1 cellular context compared by ENCODE assay signal in the genomic region with DNA sequence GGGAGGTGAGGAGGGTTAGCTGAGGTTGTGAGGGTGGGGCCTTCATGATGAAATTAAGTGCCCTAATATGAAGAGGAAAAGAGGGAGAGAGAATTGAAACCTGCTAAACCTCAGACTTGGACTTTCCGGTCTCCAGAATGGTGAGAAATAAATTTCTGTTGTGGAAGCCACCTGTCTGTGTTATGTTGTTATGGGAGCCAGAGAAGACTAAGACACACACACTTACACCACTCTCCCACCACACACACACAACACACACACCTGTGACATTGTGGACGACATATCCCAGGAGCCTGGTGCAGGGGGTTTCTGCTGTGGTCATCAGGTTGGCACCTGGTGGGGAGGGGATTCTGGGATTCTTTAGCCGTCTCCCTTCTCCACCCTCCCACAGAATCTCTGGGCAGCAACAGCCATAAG.
A peak's percentile ranks its signal among the peaks of the same experiment; 100 is the strongest.
TF ChIP-seq lines count a peak whose summit lies in the region.

No MANE protein-coding gene starts in this region.

TF ChIP-seq in GM12878, 131 proteins besides CTCF, POLR2A, EP300 and RAD21:
- TF ChIP-seq IKZF2 (IDR thresholded peaks at IDR 0.05) (peak; percentile 33 to 63; a peak in 3 of 4 replicates), SMARCA5 (IDR thresholded peaks at IDR 0.05) (peak; percentile 2; the same call in 1 of the 2 replicates), BHLHE40 (IDR thresholded peaks at IDR 0.05; ENCODE audit: borderline replicate concordance in 1 of 2, low read depth in 2 of 2, low read length in 1 of 2) (peak in 1 of 2 experiments; percentile 19; a peak in 1 of 4 replicates), POLR2AphosphoS2 (IDR thresholded peaks at IDR 0.05; ENCODE audit: low read depth, low read length) (no peak), EED (IDR thresholded peaks at IDR 0.05; ENCODE audit: low read depth) (peak; percentile 56; the same call in 1 of the 2 replicates), FOXM1 (IDR thresholded peaks at IDR 0.05; ENCODE audit: low read depth, low read length) (0 out of 2 replicates have a peak, but pooled peaks have one; percentile 1), TCF3 (IDR thresholded peaks at IDR 0.05; ENCODE audit: borderline replicate concordance, insufficient read depth, low read depth, low read length) (peak; percentile 78; the same call in 1 of the 2 replicates), GATAD2B (conservative IDR thresholded peaks at IDR 0.05; ENCODE audit: low read depth) (0 out of 2 replicates have a peak, but pooled peaks have one; percentile 72), LARP7 (IDR thresholded peaks at IDR 0.05) (no peak; the same call in 1 of the 2 replicates), WRNIP1 (IDR thresholded peaks at IDR 0.05; ENCODE audit: borderline replicate concordance, low read depth, low read length) (no peak), CBX5 (IDR thresholded peaks at IDR 0.05; ENCODE audit: low read depth) (no peak), CBX3 (IDR thresholded peaks at IDR 0.05; ENCODE audit: borderline replicate concordance, low read depth) (no peak), MXI1 (IDR thresholded peaks at IDR 0.05; ENCODE audit: low read depth, low read length) (0 out of 2 replicates have a peak, but pooled peaks have one; percentile 34), SPI1 (IDR thresholded peaks at IDR 0.05; ENCODE audit: borderline replicate concordance, insufficient read depth, low read depth, low read length) (peak; percentile 33; the same call in 1 of the 2 replicates), IRF4 (IDR thresholded peaks at IDR 0.05; ENCODE audit: low read depth, low read length) (0 out of 2 replicates have a peak, but pooled peaks have one; percentile 7), HDGF (IDR thresholded peaks at IDR 0.05) (no peak), TAF1 (IDR thresholded peaks at IDR 0.05; ENCODE audit: borderline replicate concordance, low read depth, low read length) (no peak), SUZ12 (IDR thresholded peaks at IDR 0.05; ENCODE audit: unreplicated experiment) (no peak), NR2C2 (IDR thresholded peaks at IDR 0.05; ENCODE audit: borderline replicate concordance, control insufficient read depth, insufficient read length, low read depth) (no peak), TCF7 (IDR thresholded peaks at IDR 0.05; ENCODE audit: borderline replicate concordance) (no peak), POU2F2 (IDR thresholded peaks at IDR 0.05; ENCODE audit: borderline replicate concordance, low read depth, low read length) (peak; percentile 40; the same call in 2 of the 3 replicates), RUNX3 (IDR thresholded peaks at IDR 0.05; ENCODE audit: low read length) (no peak), CEBPB (IDR thresholded peaks at IDR 0.05; ENCODE audit: borderline replicate concordance in 1 of 2, low read depth in 2 of 2, low read length in 2 of 2) (peak in 1 of 2 experiments; percentile 24; a peak in 1 of 4 replicates), KLF5 (IDR thresholded peaks at IDR 0.05; ENCODE audit: partially characterized antibody) (peak; percentile 4), NFYA (IDR thresholded peaks at IDR 0.05; ENCODE audit: borderline replicate concordance, low read depth, low read length) (no peak), GABPA (IDR thresholded peaks at IDR 0.05; ENCODE audit: low read depth) (no peak), ETV6 (conservative IDR thresholded peaks at IDR 0.05 in 1 of 2, IDR thresholded peaks at IDR 0.05 in 1 of 2; ENCODE audit: borderline replicate concordance in 1 of 2, low read depth in 1 of 2) (no peak; a peak in 2 of 4 replicates), CHD2 (IDR thresholded peaks at IDR 0.05; ENCODE audit: borderline replicate concordance, low read depth, low read length) (0 out of 2 replicates have a peak, but pooled peaks have one; percentile 5), CHD4 (IDR thresholded peaks at IDR 0.05) (no peak), CBFB (IDR thresholded peaks at IDR 0.05; ENCODE audit: low read depth) (no peak), BMI1 (IDR thresholded peaks at IDR 0.05; ENCODE audit: borderline replicate concordance) (peak; percentile 42; the same call in 1 of the 2 replicates), HCFC1 (IDR thresholded peaks at IDR 0.05; ENCODE audit: low read length) (no peak), NR2F1 (conservative IDR thresholded peaks at IDR 0.05) (peak; percentile 22; the same call in 1 of the 2 replicates), IKZF1 (conservative IDR thresholded peaks at IDR 0.05) (peak; percentile 68), MYB (IDR thresholded peaks at IDR 0.05; ENCODE audit: borderline replicate concordance, low read depth, low read length) (0 out of 2 replicates have a peak, but pooled peaks have one; percentile 12), RCOR1 (conservative IDR thresholded peaks at IDR 0.05; ENCODE audit: low read depth, low read length) (no peak), RELA (IDR thresholded peaks at IDR 0.05; ENCODE audit: borderline replicate concordance, partially characterized antibody) (no peak), NFIC (IDR thresholded peaks at IDR 0.05; ENCODE audit: low read depth, low read length) (no peak; the same call in 1 of the 2 replicates), TCF12 (IDR thresholded peaks at IDR 0.05; ENCODE audit: low read depth, low read length) (peak; percentile 76), NRF1 (conservative IDR thresholded peaks at IDR 0.05; ENCODE audit: low read depth, low read length) (no peak), KDM1A (IDR thresholded peaks at IDR 0.05; ENCODE audit: borderline replicate concordance) (no peak), ZNF207 (IDR thresholded peaks at IDR 0.05; ENCODE audit: borderline replicate concordance) (no peak), MYC (IDR thresholded peaks at IDR 0.05; ENCODE audit: insufficient read depth, insufficient read length, insufficient replicate concordance, low read length, severe bottlenecking) (no peak), MEF2B (IDR thresholded peaks at IDR 0.05; ENCODE audit: partially characterized antibody, poor library complexity, severe bottlenecking) (no peak)
- TF ChIP-seq, protein P1, sequence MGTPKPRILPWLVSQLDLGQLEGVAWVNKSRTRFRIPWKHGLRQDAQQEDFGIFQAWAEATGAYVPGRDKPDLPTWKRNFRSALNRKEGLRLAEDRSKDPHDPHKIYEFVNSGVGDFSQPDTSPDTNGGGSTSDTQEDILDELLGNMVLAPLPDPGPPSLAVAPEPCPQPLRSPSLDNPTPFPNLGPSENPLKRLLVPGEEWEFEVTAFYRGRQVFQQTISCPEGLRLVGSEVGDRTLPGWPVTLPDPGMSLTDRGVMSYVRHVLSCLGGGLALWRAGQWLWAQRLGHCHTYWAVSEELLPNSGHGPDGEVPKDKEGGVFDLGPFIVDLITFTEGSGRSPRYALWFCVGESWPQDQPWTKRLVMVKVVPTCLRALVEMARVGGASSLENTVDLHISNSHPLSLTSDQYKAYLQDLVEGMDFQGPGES (IDR thresholded peaks at IDR 0.05): 0 out of 2 replicates have a peak, but pooled peaks have one; percentile 25
- TF ChIP-seq, protein P2, sequence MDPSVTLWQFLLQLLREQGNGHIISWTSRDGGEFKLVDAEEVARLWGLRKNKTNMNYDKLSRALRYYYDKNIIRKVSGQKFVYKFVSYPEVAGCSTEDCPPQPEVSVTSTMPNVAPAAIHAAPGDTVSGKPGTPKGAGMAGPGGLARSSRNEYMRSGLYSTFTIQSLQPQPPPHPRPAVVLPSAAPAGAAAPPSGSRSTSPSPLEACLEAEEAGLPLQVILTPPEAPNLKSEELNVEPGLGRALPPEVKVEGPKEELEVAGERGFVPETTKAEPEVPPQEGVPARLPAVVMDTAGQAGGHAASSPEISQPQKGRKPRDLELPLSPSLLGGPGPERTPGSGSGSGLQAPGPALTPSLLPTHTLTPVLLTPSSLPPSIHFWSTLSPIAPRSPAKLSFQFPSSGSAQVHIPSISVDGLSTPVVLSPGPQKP (IDR thresholded peaks at IDR 0.05; ENCODE audit: low read depth, low read length): no peak
- TF ChIP-seq, protein P3, sequence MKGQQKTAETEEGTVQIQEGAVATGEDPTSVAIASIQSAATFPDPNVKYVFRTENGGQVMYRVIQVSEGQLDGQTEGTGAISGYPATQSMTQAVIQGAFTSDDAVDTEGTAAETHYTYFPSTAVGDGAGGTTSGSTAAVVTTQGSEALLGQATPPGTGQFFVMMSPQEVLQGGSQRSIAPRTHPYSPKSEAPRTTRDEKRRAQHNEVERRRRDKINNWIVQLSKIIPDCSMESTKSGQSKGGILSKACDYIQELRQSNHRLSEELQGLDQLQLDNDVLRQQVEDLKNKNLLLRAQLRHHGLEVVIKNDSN (IDR thresholded peaks at IDR 0.05; ENCODE audit: borderline replicate concordance, extremely low read length, insufficient read depth, low read depth, low read length): no peak
- TF ChIP-seq, protein P4, sequence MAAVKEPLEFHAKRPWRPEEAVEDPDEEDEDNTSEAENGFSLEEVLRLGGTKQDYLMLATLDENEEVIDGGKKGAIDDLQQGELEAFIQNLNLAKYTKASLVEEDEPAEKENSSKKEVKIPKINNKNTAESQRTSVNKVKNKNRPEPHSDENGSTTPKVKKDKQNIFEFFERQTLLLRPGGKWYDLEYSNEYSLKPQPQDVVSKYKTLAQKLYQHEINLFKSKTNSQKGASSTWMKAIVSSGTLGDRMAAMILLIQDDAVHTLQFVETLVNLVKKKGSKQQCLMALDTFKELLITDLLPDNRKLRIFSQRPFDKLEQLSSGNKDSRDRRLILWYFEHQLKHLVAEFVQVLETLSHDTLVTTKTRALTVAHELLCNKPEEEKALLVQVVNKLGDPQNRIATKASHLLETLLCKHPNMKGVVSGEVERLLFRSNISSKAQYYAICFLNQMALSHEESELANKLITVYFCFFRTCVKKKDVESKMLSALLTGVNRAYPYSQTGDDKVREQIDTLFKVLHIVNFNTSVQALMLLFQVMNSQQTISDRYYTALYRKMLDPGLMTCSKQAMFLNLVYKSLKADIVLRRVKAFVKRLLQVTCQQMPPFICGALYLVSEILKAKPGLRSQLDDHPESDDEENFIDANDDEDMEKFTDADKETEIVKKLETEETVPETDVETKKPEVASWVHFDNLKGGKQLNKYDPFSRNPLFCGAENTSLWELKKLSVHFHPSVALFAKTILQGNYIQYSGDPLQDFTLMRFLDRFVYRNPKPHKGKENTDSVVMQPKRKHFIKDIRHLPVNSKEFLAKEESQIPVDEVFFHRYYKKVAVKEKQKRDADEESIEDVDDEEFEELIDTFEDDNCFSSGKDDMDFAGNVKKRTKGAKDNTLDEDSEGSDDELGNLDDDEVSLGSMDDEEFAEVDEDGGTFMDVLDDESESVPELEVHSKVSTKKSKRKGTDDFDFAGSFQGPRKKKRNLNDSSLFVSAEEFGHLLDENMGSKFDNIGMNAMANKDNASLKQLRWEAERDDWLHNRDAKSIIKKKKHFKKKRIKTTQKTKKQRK (IDR thresholded peaks at IDR 0.05; ENCODE audit: low read depth, low read length): no peak
- TF ChIP-seq, protein P5, sequence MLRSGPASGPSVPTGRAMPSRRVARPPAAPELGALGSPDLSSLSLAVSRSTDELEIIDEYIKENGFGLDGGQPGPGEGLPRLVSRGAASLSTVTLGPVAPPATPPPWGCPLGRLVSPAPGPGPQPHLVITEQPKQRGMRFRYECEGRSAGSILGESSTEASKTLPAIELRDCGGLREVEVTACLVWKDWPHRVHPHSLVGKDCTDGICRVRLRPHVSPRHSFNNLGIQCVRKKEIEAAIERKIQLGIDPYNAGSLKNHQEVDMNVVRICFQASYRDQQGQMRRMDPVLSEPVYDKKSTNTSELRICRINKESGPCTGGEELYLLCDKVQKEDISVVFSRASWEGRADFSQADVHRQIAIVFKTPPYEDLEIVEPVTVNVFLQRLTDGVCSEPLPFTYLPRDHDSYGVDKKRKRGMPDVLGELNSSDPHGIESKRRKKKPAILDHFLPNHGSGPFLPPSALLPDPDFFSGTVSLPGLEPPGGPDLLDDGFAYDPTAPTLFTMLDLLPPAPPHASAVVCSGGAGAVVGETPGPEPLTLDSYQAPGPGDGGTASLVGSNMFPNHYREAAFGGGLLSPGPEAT (IDR thresholded peaks at IDR 0.05; ENCODE audit: low read depth): no peak
- TF ChIP-seq, protein P6, sequence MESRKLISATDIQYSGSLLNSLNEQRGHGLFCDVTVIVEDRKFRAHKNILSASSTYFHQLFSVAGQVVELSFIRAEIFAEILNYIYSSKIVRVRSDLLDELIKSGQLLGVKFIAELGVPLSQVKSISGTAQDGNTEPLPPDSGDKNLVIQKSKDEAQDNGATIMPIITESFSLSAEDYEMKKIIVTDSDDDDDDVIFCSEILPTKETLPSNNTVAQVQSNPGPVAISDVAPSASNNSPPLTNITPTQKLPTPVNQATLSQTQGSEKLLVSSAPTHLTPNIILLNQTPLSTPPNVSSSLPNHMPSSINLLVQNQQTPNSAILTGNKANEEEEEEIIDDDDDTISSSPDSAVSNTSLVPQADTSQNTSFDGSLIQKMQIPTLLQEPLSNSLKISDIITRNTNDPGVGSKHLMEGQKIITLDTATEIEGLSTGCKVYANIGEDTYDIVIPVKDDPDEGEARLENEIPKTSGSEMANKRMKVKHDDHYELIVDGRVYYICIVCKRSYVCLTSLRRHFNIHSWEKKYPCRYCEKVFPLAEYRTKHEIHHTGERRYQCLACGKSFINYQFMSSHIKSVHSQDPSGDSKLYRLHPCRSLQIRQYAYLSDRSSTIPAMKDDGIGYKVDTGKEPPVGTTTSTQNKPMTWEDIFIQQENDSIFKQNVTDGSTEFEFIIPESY (IDR thresholded peaks at IDR 0.05): no peak
